Comparison of ENCODE assay signal across 22 cellular contexts in the genomic region with DNA sequence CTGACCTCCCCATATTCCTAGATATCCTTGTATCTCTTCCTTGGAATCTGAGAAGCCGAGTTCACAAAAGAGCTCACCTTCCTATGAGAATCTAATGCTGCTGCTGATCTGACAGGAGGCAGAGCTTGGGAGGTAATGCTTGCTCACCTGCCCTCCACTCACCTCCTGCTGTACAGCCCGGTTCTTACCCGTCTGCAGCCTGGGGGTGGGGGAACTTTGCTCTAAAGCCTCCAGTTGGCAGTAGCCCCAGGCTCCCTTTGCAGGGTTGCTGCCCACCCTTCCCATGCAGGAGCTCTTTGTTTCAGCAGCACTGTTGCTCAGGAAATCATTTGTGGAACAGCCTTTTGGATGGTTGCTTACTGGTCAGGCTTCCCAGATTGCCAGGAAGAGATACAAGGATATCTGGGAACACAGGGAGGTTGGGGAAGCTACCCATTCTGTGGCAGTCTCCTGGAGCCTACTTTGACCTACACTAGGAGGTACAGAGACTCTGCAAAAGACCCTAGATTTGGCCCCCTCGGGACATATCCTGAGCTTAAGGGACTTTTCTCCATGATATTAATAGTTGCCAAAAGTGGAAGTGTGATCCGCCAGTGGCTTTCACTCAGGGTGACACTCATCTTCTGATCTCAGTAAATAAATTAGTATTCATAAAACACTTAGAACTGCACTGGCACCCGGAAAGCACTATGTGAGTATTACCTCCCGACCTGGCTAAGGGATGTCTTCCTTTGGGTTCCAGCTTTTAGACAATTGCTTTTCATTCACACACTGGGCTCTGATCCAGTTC.
A peak's percentile ranks its signal among the peaks of the same experiment; 100 is the strongest.
DNase-seq lines count a peak whose midpoint lies in the region; ATAC-seq and TF ChIP-seq lines count a peak whose summit lies in the region.
"Had no signal": no experiment of that assay in that cellular context is flagged by ENCODE, and none has a peak within 500 bp of the region (broad histone marks: within the 10 kb centered on the region; RNA-seq: fewer than 3 reads in every experiment).

No MANE protein-coding gene starts in this region.

- POLR2A ChIA-PET in activated CD8-positive, alpha-beta T cell treated with anti-CD3 and anti-CD28 coated beads, Interleukin-2, amount 10 ng/mL, durations not matched to agents 7 days and 5 days (lab: Charles Lee) = no interaction called here

- no peaks in the 10 kb centered on the region for H3K36me3 Mint-ChIP-seq in activated CD8-positive, alpha-beta T cell treated with anti-CD3 and anti-CD28 coated beads, Interleukin-2, amount 10 ng/mL, durations not matched to agents 7 days and 5 days (ENCODE audit: low read depth)
- H3K36me3 Mint-ChIP-seq: activated CD4-positive, alpha-beta memory T cell treated with anti-CD3 and anti-CD28 coated beads for 36 hours; activated naive CD4-positive, alpha-beta T cell treated with anti-CD3 and anti-CD28 coated beads, Interleukin-2, amount 50 U/mL, for 72 hours; CD4-positive, CD25-positive, alpha-beta regulatory T cell had no signal

- TF ChIP-seq CTCF in GM10266 (IDR thresholded peaks at IDR 0.05; ENCODE audit: control insufficient read depth, insufficient read depth, low read depth, missing control alignments) (no peak), OCI-LY3 (IDR thresholded peaks at IDR 0.05; ENCODE audit: low read depth, low read length) (no peak)

- peak overlapping the region; percentile 87 for H3K4me2 ChIP-seq in OCI-LY3 (ENCODE audit: low read length)

- no peak overlapping the region for H3K4me3 Mint-ChIP-seq in activated CD8-positive, alpha-beta T cell treated with anti-CD3 and anti-CD28 coated beads, Interleukin-2, amount 10 ng/mL, durations not matched to agents 7 days and 5 days
- no peak overlapping the region for H3K4me3 Mint-ChIP-seq in stimulated activated naive CD8-positive, alpha-beta T cell treated with anti-CD3 and anti-CD28 coated beads, Interleukin-15, amount 100 ng/mL, for 72 hours
- H3K4me3 Mint-ChIP-seq: activated CD4-positive, alpha-beta memory T cell treated with anti-CD3 and anti-CD28 coated beads for 36 hours; activated T-cell treated with anti-CD3 and anti-CD28 coated beads, Interleukin-2, amount 50 U/mL, for 24 hours; effector memory CD8-positive, alpha-beta T cell; T-helper 17 cell had no signal

- ATAC-seq in GM19023 (IDR thresholded peaks at IDR 0.05; ENCODE audit: unreplicated experiment) (peak; percentile 63), HG02642 (IDR thresholded peaks at IDR 0.05; ENCODE audit: poor library complexity, unreplicated experiment) (peak; percentile 76), GM19035 (IDR thresholded peaks at IDR 0.05; ENCODE audit: unreplicated experiment) (no peak)
- ATAC-seq in activated CD8-positive, alpha-beta T cell treated with anti-CD3 and anti-CD28 coated beads, Interleukin-2, amount 10 ng/mL, durations not matched to agents 7 days and 5 days = no peak
- no peak for ATAC-seq in stimulated activated naive CD8-positive, alpha-beta T cell treated with anti-CD3 and anti-CD28 coated beads, Interleukin-15, amount 100 ng/mL, for 72 hours
- ATAC-seq: activated naive CD4-positive, alpha-beta T cell treated with anti-CD3 and anti-CD28 coated beads, Interleukin-2, amount 50 U/mL, for 72 hours; effector memory CD8-positive, alpha-beta T cell; heart left ventricle; pancreas; T-helper 17 cell; upper lobe of right lung had no signal

- H3K4me3 ChIP-seq in OCI-LY3 (ENCODE audit: low read length) = peak overlapping the region; percentile 63
- H3K4me3 ChIP-seq: heart left ventricle, lung, pancreas, upper lobe of right lung had no signal

- H3K4me1 ChIP-seq in OCI-LY3 (ENCODE audit: low read length) = peaks cover 68% of the 10 kb centered on the region
- H3K4me1 ChIP-seq: heart left ventricle, pancreas, upper lobe of right lung had no signal

- no peaks in the 10 kb centered on the region for H3K79me2 ChIP-seq in OCI-LY3 (ENCODE audit: low read length)

- DNase-seq in GM10266 (ENCODE audit: extremely low spot score) = peak; percentile 34
- DNase-seq in activated CD8-positive, alpha-beta T cell treated with anti-CD3 and anti-CD28 coated beads, Interleukin-2, amount 10 ng/mL, durations not matched to agents 7 days and 5 days = no peak
- DNase-seq in OCI-M2 (lab: John Stamatoyannopoulos, UW; ENCODE audit: unreplicated experiment) = no peak
- no peak for DNase-seq in stimulated activated naive CD8-positive, alpha-beta T cell treated with anti-CD3 and anti-CD28 coated beads, Interleukin-15, amount 100 ng/mL, for 72 hours
- DNase-seq: activated CD4-positive, alpha-beta memory T cell treated with anti-CD3 and anti-CD28 coated beads for 36 hours; activated T-cell treated with anti-CD3 and anti-CD28 coated beads, Interleukin-2, amount 50 U/mL, for 24 hours; CD4-positive, CD25-positive, alpha-beta regulatory T cell; effector memory CD8-positive, alpha-beta T cell; heart left ventricle; NCI-H187; NCI-H526 treated with DMSO at 0.1 percent for 48 hours; pancreas; SHP77 treated with DMSO at 0.1 percent for 48 hours; stimulated activated CD4-positive, alpha-beta T cell treated with anti-CD3 and anti-CD28 coated beads, Interleukin-2, amount 100 ng/mL, for 24 hours; T-helper 17 cell; upper lobe of right lung had no signal

- no peak overlapping the region for H3K27ac Mint-ChIP-seq in activated CD8-positive, alpha-beta T cell treated with anti-CD3 and anti-CD28 coated beads, Interleukin-2, amount 10 ng/mL, durations not matched to agents 7 days and 5 days
- H3K27ac Mint-ChIP-seq in stimulated activated naive CD8-positive, alpha-beta T cell treated with anti-CD3 and anti-CD28 coated beads, Interleukin-15, amount 100 ng/mL, for 72 hours = no peak overlapping the region
- H3K27ac Mint-ChIP-seq: activated CD4-positive, alpha-beta memory T cell treated with anti-CD3 and anti-CD28 coated beads for 36 hours; activated naive CD4-positive, alpha-beta T cell treated with anti-CD3 and anti-CD28 coated beads, Interleukin-2, amount 50 U/mL, for 72 hours; activated T-cell treated with anti-CD3 and anti-CD28 coated beads, Interleukin-2, amount 50 U/mL, for 24 hours; effector memory CD8-positive, alpha-beta T cell; T-helper 17 cell had no signal

- H3K9me3 Mint-ChIP-seq in activated CD8-positive, alpha-beta T cell treated with anti-CD3 and anti-CD28 coated beads, Interleukin-2, amount 10 ng/mL, durations not matched to agents 7 days and 5 days (ENCODE audit: insufficient read depth) = no peaks in the 10 kb centered on the region
- H3K9me3 Mint-ChIP-seq in stimulated activated naive CD8-positive, alpha-beta T cell treated with anti-CD3 and anti-CD28 coated beads, Interleukin-15, amount 100 ng/mL, for 72 hours = no peaks in the 10 kb centered on the region
- H3K9me3 Mint-ChIP-seq: activated CD4-positive, alpha-beta memory T cell treated with anti-CD3 and anti-CD28 coated beads for 36 hours; activated naive CD4-positive, alpha-beta T cell treated with anti-CD3 and anti-CD28 coated beads, Interleukin-2, amount 50 U/mL, for 72 hours; CD4-positive, CD25-positive, alpha-beta regulatory T cell had no signal

- 0 out of 2 replicates have a peak, but pooled peaks cover 8% of the 10 kb centered on the region for H3K9me3 ChIP-seq in OCI-LY3 (ENCODE audit: insufficient read depth, low read length)
- H3K9me3 ChIP-seq: heart left ventricle, pancreas, upper lobe of right lung had no signal

- H3K4me1 Mint-ChIP-seq in activated CD8-positive, alpha-beta T cell treated with anti-CD3 and anti-CD28 coated beads, Interleukin-2, amount 10 ng/mL, durations not matched to agents 7 days and 5 days (ENCODE audit: low read depth) = no peaks in the 10 kb centered on the region
- H3K4me1 Mint-ChIP-seq in stimulated activated naive CD8-positive, alpha-beta T cell treated with anti-CD3 and anti-CD28 coated beads, Interleukin-15, amount 100 ng/mL, for 72 hours = no peaks in the 10 kb centered on the region
- H3K4me1 Mint-ChIP-seq: CD4-positive, CD25-positive, alpha-beta regulatory T cell; T-helper 17 cell had no signal

- CTCF ChIA-PET in activated CD8-positive, alpha-beta T cell treated with anti-CD3 and anti-CD28 coated beads, Interleukin-2, amount 10 ng/mL, durations not matched to agents 7 days and 5 days (lab: Charles Lee) = no interaction called here

- no peaks in the 10 kb centered on the region for H4K20me1 ChIP-seq in OCI-LY3 (ENCODE audit: insufficient read depth, low read length)

- peaks cover 6% of the 10 kb centered on the region for H3K36me3 ChIP-seq in OCI-LY3 (replicated peaks; ENCODE audit: low read depth, low read length)
- H3K36me3 ChIP-seq: heart left ventricle, pancreas, upper lobe of right lung had no signal

- H3K27ac ChIP-seq in OCI-LY3 (ENCODE audit: low read length) = peak overlapping the region; percentile 94
- H3K27ac ChIP-seq: heart left ventricle, pancreas, upper lobe of right lung had no signal

- no peaks in the 10 kb centered on the region for H3K27me3 ChIP-seq in OCI-LY3 (ENCODE audit: low read depth, low read length)
- H3K27me3 ChIP-seq: pancreas, upper lobe of right lung had no signal

- no peaks in the 10 kb centered on the region for H3K27me3 Mint-ChIP-seq in activated CD8-positive, alpha-beta T cell treated with anti-CD3 and anti-CD28 coated beads, Interleukin-2, amount 10 ng/mL, durations not matched to agents 7 days and 5 days (ENCODE audit: low read depth)
- no peaks in the 10 kb centered on the region for H3K27me3 Mint-ChIP-seq in stimulated activated naive CD8-positive, alpha-beta T cell treated with anti-CD3 and anti-CD28 coated beads, Interleukin-15, amount 100 ng/mL, for 72 hours
- H3K27me3 Mint-ChIP-seq: activated CD4-positive, alpha-beta memory T cell treated with anti-CD3 and anti-CD28 coated beads for 36 hours; activated T-cell treated with anti-CD3 and anti-CD28 coated beads, Interleukin-2, amount 50 U/mL, for 24 hours; effector memory CD8-positive, alpha-beta T cell had no signal

- peak overlapping the region; percentile 45; the same call in 1 of the 2 replicates for H2AFZ ChIP-seq in OCI-LY3 (ENCODE audit: low read depth, low read length)

- peak overlapping the region; percentile 66 for H3K9ac ChIP-seq in OCI-LY3 (ENCODE audit: low read length)

Comparison
In these comparisons a context has a peak if more than half of its experiments do, and no peak if none do; other contexts are left out.
1. ATAC-seq: peak in GM19023 (single experiment) and HG02642 (single experiment); none in GM19035 (single experiment), activated CD8-positive, alpha-beta T cell treated with anti-CD3 and anti-CD28 coated beads, Interleukin-2, amount 10 ng/mL, durations not matched to agents 7 days and 5 days (single experiment) and stimulated activated naive CD8-positive, alpha-beta T cell treated with anti-CD3 and anti-CD28 coated beads, Interleukin-15, amount 100 ng/mL, for 72 hours (single experiment).